In genomic region chrX:11103751-11104150, GRCh38 we compare ENCODE assay signal across 16 cellular contexts. TPM values are rescaled to one million over a fixed set of nuclear protein-coding genes. Genes with fewer than 3 reads are reported as not detected.
A peak's percentile ranks its signal among the peaks of the same experiment; 100 is the strongest.
DNase-seq lines count a peak whose midpoint lies in the region; ATAC-seq, FAIRE-seq and TF ChIP-seq lines count a peak whose summit lies in the region.
"Had no signal": no experiment of that assay in that cellular context is flagged by ENCODE, and none has a peak within 500 bp of the region (broad histone marks: within the 10 kb centered on the region; RNA-seq: fewer than 3 reads in every experiment).

No MANE protein-coding gene starts in this region.

- H4K20me1 ChIP-seq in GM23248 (ENCODE audit: insufficient read depth) (no peaks in the 10 kb centered on the region), astrocyte (ENCODE audit: insufficient read depth, low read length) (no peaks in the 10 kb centered on the region)
- H4K20me1 ChIP-seq: BLaER1 treated with 17β-estradiol and CSF1 and Interleukin-3, amounts not matched to agents 10 nM and 100 nM had no signal

- DNase-seq in activated T-cell treated with anti-CD3 and anti-CD28 coated beads, Interleukin-2, amount 50 U/mL, for 72 hours: no peak
- DNase-seq in activated T-cell treated with anti-CD3 and anti-CD28 coated beads for 4 hours (no peak), GM23248 (peak; percentile 10), astrocyte (ENCODE audit: low read depth) (no peak)
- DNase-seq in stimulated activated effector memory CD8-positive, alpha-beta T cell treated with anti-CD3 and anti-CD28 coated beads, Interleukin-12 subunit alpha, Interleukin-12 subunit beta, amount 100 ng/mL, for 72 hours (ENCODE audit: low spot score in 2 of 2): no peak
- DNase-seq in activated CD4-positive, alpha-beta memory T cell treated with anti-CD3 and anti-CD28 coated beads for 36 hours: no peak
- DNase-seq: Calu3; CD8-positive, alpha-beta T cell; DND-41; EL; HCEC 1CT had no signal

- H3K79me2 ChIP-seq in GM23248 (ENCODE audit: insufficient read depth): no peaks in the 10 kb centered on the region
- H3K79me2 ChIP-seq in astrocyte (ENCODE audit: insufficient read depth, low read length): no peaks in the 10 kb centered on the region

- in situ Hi-C loops in GM23248 (cut with MboI): no loop called here

- no peaks in the 10 kb centered on the region for H3K9me3 Mint-ChIP-seq in activated T-cell treated with anti-CD3 and anti-CD28 coated beads, Interleukin-2, amount 50 U/mL, for 72 hours
- H3K9me3 Mint-ChIP-seq in astrocyte (ENCODE audit: unreplicated experiment): no peaks in the 10 kb centered on the region
- no peaks in the 10 kb centered on the region for H3K9me3 Mint-ChIP-seq in stimulated activated effector memory CD8-positive, alpha-beta T cell treated with anti-CD3 and anti-CD28 coated beads, Interleukin-12 subunit alpha, Interleukin-12 subunit beta, amount 100 ng/mL, for 72 hours
- H3K9me3 Mint-ChIP-seq in activated CD4-positive, alpha-beta memory T cell treated with anti-CD3 and anti-CD28 coated beads for 36 hours: no peaks in the 10 kb centered on the region
- H3K9me3 Mint-ChIP-seq: CD8-positive, alpha-beta T cell; GM23338 had no signal

- H3K27ac ChIP-seq in GM23248: no peak overlapping the region
- H3K27ac ChIP-seq in astrocyte (ENCODE audit: low read depth, low read length): no peak overlapping the region
- H3K27ac ChIP-seq: BLaER1 treated with 17β-estradiol and CSF1 and Interleukin-3, amounts not matched to agents 10 nM and 100 nM; HL-60 had no signal

- H3K36me3 ChIP-seq in GM23248 (ENCODE audit: low read depth): no peaks in the 10 kb centered on the region
- no peaks in the 10 kb centered on the region for H3K36me3 ChIP-seq in astrocyte (ENCODE audit: insufficient read depth, low read length)
- H3K36me3 ChIP-seq: BLaER1 treated with 17β-estradiol and CSF1 and Interleukin-3, amounts not matched to agents 10 nM and 100 nM had no signal

- H3K4me3 ChIP-seq in GM23248 (no peak overlapping the region), astrocyte (ENCODE audit: insufficient read depth, low read depth, low read length) (no peak overlapping the region)
- H3K4me3 ChIP-seq: BLaER1 treated with 17β-estradiol and CSF1 and Interleukin-3, amounts not matched to agents 10 nM and 100 nM; GM23338 had no signal

- peaks cover 18% of the 10 kb centered on the region for H3K4me1 Mint-ChIP-seq in activated T-cell treated with anti-CD3 and anti-CD28 coated beads, Interleukin-2, amount 50 U/mL, for 72 hours (ENCODE audit: low read depth)
- peaks cover 12% of the 10 kb centered on the region for H3K4me1 Mint-ChIP-seq in astrocyte (ENCODE audit: low read depth, unreplicated experiment)
- peaks cover 5% of the 10 kb centered on the region for H3K4me1 Mint-ChIP-seq in stimulated activated effector memory CD8-positive, alpha-beta T cell treated with anti-CD3 and anti-CD28 coated beads, Interleukin-12 subunit alpha, Interleukin-12 subunit beta, amount 100 ng/mL, for 72 hours
- peaks cover 6% of the 10 kb centered on the region for H3K4me1 Mint-ChIP-seq in activated CD4-positive, alpha-beta memory T cell treated with anti-CD3 and anti-CD28 coated beads for 36 hours (ENCODE audit: low read depth)
- H3K4me1 Mint-ChIP-seq: B cell had no signal

- H3K4me1 ChIP-seq in GM23248 (ENCODE audit: insufficient read depth) (peaks cover 6% of the 10 kb centered on the region), astrocyte (ENCODE audit: insufficient read depth, low read length) (peaks cover 11% of the 10 kb centered on the region)
- H3K4me1 ChIP-seq: BLaER1 treated with 17β-estradiol and CSF1 and Interleukin-3, amounts not matched to agents 10 nM and 100 nM had no signal

- no peak overlapping the region for H3K4me3 Mint-ChIP-seq in activated T-cell treated with anti-CD3 and anti-CD28 coated beads, Interleukin-2, amount 50 U/mL, for 72 hours
- H3K4me3 Mint-ChIP-seq in astrocyte (ENCODE audit: unreplicated experiment): no peak overlapping the region
- no peak overlapping the region for H3K4me3 Mint-ChIP-seq in stimulated activated effector memory CD8-positive, alpha-beta T cell treated with anti-CD3 and anti-CD28 coated beads, Interleukin-12 subunit alpha, Interleukin-12 subunit beta, amount 100 ng/mL, for 72 hours
- H3K4me3 Mint-ChIP-seq in activated CD4-positive, alpha-beta memory T cell treated with anti-CD3 and anti-CD28 coated beads for 36 hours: no peak overlapping the region
- H3K4me3 Mint-ChIP-seq: B cell; CD8-positive, alpha-beta T cell; GM23338 had no signal

- no peak overlapping the region for H3K4me2 ChIP-seq in GM23248 (ENCODE audit: unreplicated experiment)
- no peak overlapping the region for H3K4me2 ChIP-seq in astrocyte (ENCODE audit: low read length)
- H3K4me2 ChIP-seq: BLaER1 treated with 17β-estradiol and CSF1 and Interleukin-3, amounts not matched to agents 10 nM and 100 nM; GM23338 had no signal

- POLR2A ChIA-PET in activated CD4-positive, alpha-beta memory T cell treated with anti-CD3 and anti-CD28 coated beads for 36 hours (lab: Charles Lee): no interaction called here

- peak overlapping the region; percentile 89 for H3K27ac Mint-ChIP-seq in activated T-cell treated with anti-CD3 and anti-CD28 coated beads, Interleukin-2, amount 50 U/mL, for 72 hours
- no peak overlapping the region for H3K27ac Mint-ChIP-seq in astrocyte (ENCODE audit: unreplicated experiment)
- H3K27ac Mint-ChIP-seq in stimulated activated effector memory CD8-positive, alpha-beta T cell treated with anti-CD3 and anti-CD28 coated beads, Interleukin-12 subunit alpha, Interleukin-12 subunit beta, amount 100 ng/mL, for 72 hours: peak overlapping the region; percentile 23
- no peak overlapping the region for H3K27ac Mint-ChIP-seq in activated CD4-positive, alpha-beta memory T cell treated with anti-CD3 and anti-CD28 coated beads for 36 hours
- H3K27ac Mint-ChIP-seq: B cell; CD8-positive, alpha-beta T cell; GM23338 had no signal

- no peaks in the 10 kb centered on the region for H3K36me3 Mint-ChIP-seq in activated T-cell treated with anti-CD3 and anti-CD28 coated beads, Interleukin-2, amount 50 U/mL, for 72 hours (ENCODE audit: insufficient read depth in 2 of 2)
- no peaks in the 10 kb centered on the region for H3K36me3 Mint-ChIP-seq in astrocyte (ENCODE audit: low read depth, unreplicated experiment)
- H3K36me3 Mint-ChIP-seq in stimulated activated effector memory CD8-positive, alpha-beta T cell treated with anti-CD3 and anti-CD28 coated beads, Interleukin-12 subunit alpha, Interleukin-12 subunit beta, amount 100 ng/mL, for 72 hours: no peaks in the 10 kb centered on the region
- H3K36me3 Mint-ChIP-seq in activated CD4-positive, alpha-beta memory T cell treated with anti-CD3 and anti-CD28 coated beads for 36 hours: no peaks in the 10 kb centered on the region
- H3K36me3 Mint-ChIP-seq: CD8-positive, alpha-beta T cell had no signal

- H3K27me3 ChIP-seq in GM23248 (replicated peaks; ENCODE audit: insufficient read depth): no peaks in the 10 kb centered on the region
- H3K27me3 ChIP-seq in astrocyte (ENCODE audit: insufficient read depth, low read length): no peaks in the 10 kb centered on the region

- H3K9me3 ChIP-seq in GM23248 (ENCODE audit: low read depth): no peaks in the 10 kb centered on the region
- H3K9me3 ChIP-seq in astrocyte (ENCODE audit: insufficient read depth, low read depth, low read length): no peaks in the 10 kb centered on the region

- H3K9ac ChIP-seq in GM23248: no peak overlapping the region
- H3K9ac ChIP-seq in astrocyte (ENCODE audit: low read length): no peak overlapping the region
- H3K9ac ChIP-seq: BLaER1 treated with 17β-estradiol and CSF1 and Interleukin-3, amounts not matched to agents 10 nM and 100 nM had no signal

- H2AFZ ChIP-seq in GM23248 (no peak overlapping the region), astrocyte (ENCODE audit: low read depth, low read length) (no peak overlapping the region)
- H2AFZ ChIP-seq: GM23338 had no signal

- no peaks in the 10 kb centered on the region for H3K9me2 ChIP-seq in GM23248 (ENCODE audit: insufficient read depth)

- peak; percentile 87 for ATAC-seq in activated T-cell treated with anti-CD3 and anti-CD28 coated beads, Interleukin-2, amount 50 U/mL, for 72 hours (replicated peaks in 1 of 2)
- peak; percentile 89 for ATAC-seq in stimulated activated effector memory CD8-positive, alpha-beta T cell treated with anti-CD3 and anti-CD28 coated beads, Interleukin-12 subunit alpha, Interleukin-12 subunit beta, amount 100 ng/mL, for 72 hours
- ATAC-seq: CD8-positive, alpha-beta T cell; GM23338 had no signal

- no peaks in the 10 kb centered on the region for H3K27me3 Mint-ChIP-seq in activated T-cell treated with anti-CD3 and anti-CD28 coated beads, Interleukin-2, amount 50 U/mL, for 72 hours (ENCODE audit: low read depth)
- H3K27me3 Mint-ChIP-seq in astrocyte (ENCODE audit: low read depth, unreplicated experiment): no peaks in the 10 kb centered on the region
- H3K27me3 Mint-ChIP-seq in activated CD4-positive, alpha-beta memory T cell treated with anti-CD3 and anti-CD28 coated beads for 36 hours: no peaks in the 10 kb centered on the region
- H3K27me3 Mint-ChIP-seq: B cell had no signal

- H3F3A ChIP-seq in GM23248 (ENCODE audit: insufficient read depth): no peaks in the 10 kb centered on the region

- peak; percentile 54 for FAIRE-seq in astrocyte (lab: Jason Lieb, UNC)
- FAIRE-seq: H54 had no signal

- CTCF ChIA-PET in activated CD4-positive, alpha-beta memory T cell treated with anti-CD3 and anti-CD28 coated beads for 36 hours (lab: Charles Lee): no interaction called here

- 38 to 53% methylated on average over 2 of the region's 2 CpGs for WGBS in GM23248 (ENCODE audit: low coverage in 1 of 2, low lambda C conversion rate in 2 of 2, missing lambda C conversion rate in 2 of 2), 2 experiments

- TF ChIP-seq CTCF in astrocyte (IDR thresholded peaks at IDR 0.05; ENCODE audit: insufficient read depth, low read depth, low read length): no peak

- intact Hi-C loops in activated CD4-positive, alpha-beta memory T cell treated with anti-CD3 and anti-CD28 coated beads for 36 hours (cut with micrococcal nuclease): no loop called here

RNA-seq across cellular contexts. Expression of gene HCCS, which starts 7.4 kb away (rescaled TPM):
- 10 to 100 TPM; 31.7 to 32.5 TPM for total RNA-seq in activated T-cell treated with anti-CD3 and anti-CD28 coated beads, Interleukin-2, amount 50 U/mL, for 72 hours
- 25.4 and 45.3 TPM in 2 replicates for total RNA-seq in GM23248 (2014; rRNA removed; shearing (Covaris generic))
- 49.8 and 51.2 TPM in 2 replicates for polyA plus RNA-seq in GM23248 (2016; fragmentation: Nextera tagmentation; extraction: Ambion mirVana)
- 38.0 and 39.2 TPM in 2 replicates for total RNA-seq in astrocyte
- 10 to 100 TPM; 23.5 to 26.8 TPM for total RNA-seq in activated CD4-positive, alpha-beta memory T cell treated with anti-CD3 and anti-CD28 coated beads for 36 hours

Comparison
In these comparisons a context has a peak if more than half of its experiments do, and no peak if none do; other contexts are left out.
1. H3K27ac Mint-ChIP-seq: peak in activated T-cell treated with anti-CD3 and anti-CD28 coated beads, Interleukin-2, amount 50 U/mL, for 72 hours (single experiment) and stimulated activated effector memory CD8-positive, alpha-beta T cell treated with anti-CD3 and anti-CD28 coated beads, Interleukin-12 subunit alpha, Interleukin-12 subunit beta, amount 100 ng/mL, for 72 hours (single experiment); none in astrocyte (single experiment) and activated CD4-positive, alpha-beta memory T cell treated with anti-CD3 and anti-CD28 coated beads for 36 hours (single experiment).